ENCODE assay signal across 19 cellular contexts in the genomic region with DNA sequence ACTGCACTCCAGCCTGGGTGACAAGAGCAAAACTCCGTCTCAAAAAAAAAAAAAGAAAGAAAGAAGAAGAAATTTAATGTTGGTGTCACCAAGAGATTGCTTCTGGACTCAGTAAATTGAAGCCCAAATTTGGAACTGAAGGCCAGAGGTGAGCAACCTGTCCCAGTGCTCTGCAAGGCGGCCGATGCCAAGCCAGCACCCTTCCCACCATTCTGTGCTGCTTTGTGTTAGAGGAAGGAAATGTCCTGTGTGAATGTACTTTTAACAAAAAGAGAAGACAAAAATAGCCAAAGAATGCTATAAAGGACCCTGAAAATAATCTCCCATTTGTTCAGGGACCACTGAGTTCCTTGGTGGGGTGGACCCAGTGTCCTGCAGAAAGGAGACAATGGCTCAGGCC. TPM values are rescaled to one million over a fixed set of nuclear protein-coding genes. Genes with fewer than 3 reads are reported as not detected.
DNase-seq lines count a peak whose midpoint lies in the region; ATAC-seq and TF ChIP-seq lines count a peak whose summit lies in the region.
"Had no signal": no experiment of that assay in that cellular context is flagged by ENCODE, and none has a peak within 500 bp of the region (broad histone marks: within the 10 kb centered on the region; RNA-seq: fewer than 3 reads in every experiment).

No MANE protein-coding gene starts in this region.

- H3K9me3 ChIP-seq in heart right ventricle (no peaks in the 10 kb centered on the region), right atrium auricular region (no peaks in the 10 kb centered on the region), BLaER1 (no peaks in the 10 kb centered on the region), neural progenitor cell (ENCODE audit: low read depth) (no peaks in the 10 kb centered on the region)
- H3K9me3 ChIP-seq: BE2C; BLaER1 treated with 17β-estradiol and CSF1 and Interleukin-3, amounts not matched to agents 10 nM and 100 nM; Caco-2 had no signal

- no peaks in the 10 kb centered on the region for H3K79me2 ChIP-seq in GM23338 (replicated peaks; ENCODE audit: insufficient read depth)
- H3K79me2 ChIP-seq in neural progenitor cell (ENCODE audit: low read depth) = no peaks in the 10 kb centered on the region

- H3K27ac ChIP-seq in heart right ventricle (peak overlapping the region in 4 of 10 donors; percentile 31 to 45 (median 39)), right atrium auricular region (no peak overlapping the region), BLaER1 (no peak overlapping the region), GM23338 (ENCODE audit: low read depth) (no peak overlapping the region), neural progenitor cell (no peak overlapping the region)
- H3K27ac ChIP-seq: BLaER1 treated with 17β-estradiol and CSF1 and Interleukin-3, amounts not matched to agents 10 nM and 100 nM; C4-2B had no signal

- DNase-seq in heart right ventricle (no peak), right atrium auricular region (ENCODE audit: low spot score) (no peak), GM23338 (ENCODE audit: low spot score) (no peak), neural progenitor cell (ENCODE audit: low spot score) (no peak), NOMO-1 treated with DMSO at 0.1 percent for 48 hours (lab: John Stamatoyannopoulos, UW; ENCODE audit: unreplicated experiment) (no peak), NCI-H187 (lab: John Stamatoyannopoulos, UW) (no peak)
- DNase-seq in activated CD8-positive, alpha-beta T cell treated with anti-CD3 and anti-CD28 coated beads for 36 hours = no peak
- DNase-seq: 8988T; ACHN; BE2C; Caco-2; Calu3; CD4-positive, alpha-beta T cell; CD8-positive, alpha-beta T cell; DMS79 treated with DMSO at 0.1 percent for 48 hours; GF-D8 had no signal

- H3K4me3 Mint-ChIP-seq in GM23338 (no peak overlapping the region), neural progenitor cell (no peak overlapping the region)
- no peak overlapping the region for H3K4me3 Mint-ChIP-seq in activated CD8-positive, alpha-beta T cell treated with anti-CD3 and anti-CD28 coated beads for 36 hours
- H3K4me3 Mint-ChIP-seq: CD4-positive, alpha-beta T cell; CD8-positive, alpha-beta T cell had no signal

- H3K4me1 Mint-ChIP-seq in GM23338 (peaks cover 9% of the 10 kb centered on the region), neural progenitor cell (peaks cover 5% of the 10 kb centered on the region)
- H3K4me1 Mint-ChIP-seq in activated CD8-positive, alpha-beta T cell treated with anti-CD3 and anti-CD28 coated beads for 36 hours (ENCODE audit: low read depth) = peaks cover 3% of the 10 kb centered on the region

- CTCF ChIA-PET in activated CD8-positive, alpha-beta T cell treated with anti-CD3 and anti-CD28 coated beads for 36 hours (lab: Charles Lee) = no interaction called here

- no peaks in the 10 kb centered on the region for H3K36me3 ChIP-seq in heart right ventricle
- no peaks in the 10 kb centered on the region for H3K36me3 ChIP-seq in right atrium auricular region
- no peaks in the 10 kb centered on the region for H3K36me3 ChIP-seq in BLaER1
- no peaks in the 10 kb centered on the region for H3K36me3 ChIP-seq in GM23338 (ENCODE audit: insufficient read depth)
- no peaks in the 10 kb centered on the region for H3K36me3 ChIP-seq in neural progenitor cell
- H3K36me3 ChIP-seq: BE2C; BLaER1 treated with 17β-estradiol and CSF1 and Interleukin-3, amounts not matched to agents 10 nM and 100 nM had no signal

- no peak overlapping the region for H3K9ac ChIP-seq in BLaER1
- H3K9ac ChIP-seq in neural progenitor cell = no peak overlapping the region
- H3K9ac ChIP-seq: BLaER1 treated with 17β-estradiol and CSF1 and Interleukin-3, amounts not matched to agents 10 nM and 100 nM had no signal

- peak overlapping the region; percentile 28; the same call in 1 of the 2 replicates for H2AFZ ChIP-seq in GM23338
- H2AFZ ChIP-seq in neural progenitor cell (replicated peaks) = peak overlapping the region; percentile 65

- H3K27me3 ChIP-seq in heart right ventricle (no peaks in the 10 kb centered on the region), right atrium auricular region (no peaks in the 10 kb centered on the region), BLaER1 (no peaks in the 10 kb centered on the region), GM23338 (ENCODE audit: insufficient read depth) (no peaks in the 10 kb centered on the region), neural progenitor cell (no peaks in the 10 kb centered on the region)
- H3K27me3 ChIP-seq: BE2C; BLaER1 treated with 17β-estradiol and CSF1 and Interleukin-3, amounts not matched to agents 10 nM and 100 nM had no signal

- no peaks in the 10 kb centered on the region for H3K36me3 Mint-ChIP-seq in GM23338 (ENCODE audit: low read depth)
- H3K36me3 Mint-ChIP-seq in neural progenitor cell = no peaks in the 10 kb centered on the region
- no peaks in the 10 kb centered on the region for H3K36me3 Mint-ChIP-seq in activated CD8-positive, alpha-beta T cell treated with anti-CD3 and anti-CD28 coated beads for 36 hours (ENCODE audit: low read depth)
- H3K36me3 Mint-ChIP-seq: CD8-positive, alpha-beta T cell had no signal

- H3K9me3 Mint-ChIP-seq in GM23338 = no peaks in the 10 kb centered on the region
- no peaks in the 10 kb centered on the region for H3K9me3 Mint-ChIP-seq in neural progenitor cell
- H3K9me3 Mint-ChIP-seq in activated CD8-positive, alpha-beta T cell treated with anti-CD3 and anti-CD28 coated beads for 36 hours = no peaks in the 10 kb centered on the region
- H3K9me3 Mint-ChIP-seq: CD4-positive, alpha-beta T cell; CD8-positive, alpha-beta T cell had no signal

- intact Hi-C loops in heart right ventricle (cut with DNase I) = loop anchor here in 2 of 10 donors (10.0 kb wide), 1 partner anchor 49 kb away; no protein-coding TSS in a partner anchor
- intact Hi-C loops in activated CD8-positive, alpha-beta T cell treated with anti-CD3 and anti-CD28 coated beads for 36 hours (cut with micrococcal nuclease) = no loop called here

- TF ChIP-seq CTCF in heart right ventricle (IDR thresholded peaks at IDR 0.05) = no peak
- TF ChIP-seq CTCF in right atrium auricular region (IDR thresholded peaks at IDR 0.05) = no peak
- TF ChIP-seq CTCF in GM23338 (conservative IDR thresholded peaks at IDR 0.05; ENCODE audit: low read depth in 2 of 2) = no peak
- TF ChIP-seq CTCF in neural progenitor cell (IDR thresholded peaks at IDR 0.05) = no peak
- no peak for TF ChIP-seq CTCF in activated CD8-positive, alpha-beta T cell treated with anti-CD3 and anti-CD28 coated beads for 36 hours (IDR thresholded peaks at IDR 0.05)

- H3K27ac Mint-ChIP-seq in GM23338 (no peak overlapping the region), neural progenitor cell (no peak overlapping the region)
- H3K27ac Mint-ChIP-seq in activated CD8-positive, alpha-beta T cell treated with anti-CD3 and anti-CD28 coated beads for 36 hours = no peak overlapping the region
- H3K27ac Mint-ChIP-seq: CD4-positive, alpha-beta T cell; CD8-positive, alpha-beta T cell had no signal

- ATAC-seq in heart right ventricle (peak in 7 of 8 donors; percentile 16 to 70 (median 55)), GM23338 (no peak)
- no peak for ATAC-seq in activated CD8-positive, alpha-beta T cell treated with anti-CD3 and anti-CD28 coated beads for 36 hours
- ATAC-seq: CD8-positive, alpha-beta T cell had no signal

- no peak overlapping the region for H3K4me3 ChIP-seq in heart right ventricle
- no peak overlapping the region for H3K4me3 ChIP-seq in right atrium auricular region
- no peak overlapping the region for H3K4me3 ChIP-seq in BLaER1
- no peak overlapping the region for H3K4me3 ChIP-seq in GM23338
- H3K4me3 ChIP-seq in neural progenitor cell = no peak overlapping the region
- H3K4me3 ChIP-seq: BLaER1 treated with 17β-estradiol and CSF1 and Interleukin-3, amounts not matched to agents 10 nM and 100 nM had no signal

- H4K20me1 ChIP-seq in BLaER1 = no peaks in the 10 kb centered on the region
- no peaks in the 10 kb centered on the region for H4K20me1 ChIP-seq in GM23338 (replicated peaks; ENCODE audit: insufficient read depth)
- no peaks in the 10 kb centered on the region for H4K20me1 ChIP-seq in neural progenitor cell (ENCODE audit: low read depth)
- H4K20me1 ChIP-seq: BLaER1 treated with 17β-estradiol and CSF1 and Interleukin-3, amounts not matched to agents 10 nM and 100 nM had no signal

- POLR2A ChIA-PET in activated CD8-positive, alpha-beta T cell treated with anti-CD3 and anti-CD28 coated beads for 36 hours (lab: Charles Lee) = no interaction called here

- H3F3A ChIP-seq in GM23338 (replicated peaks; ENCODE audit: low read depth) = 0 out of 2 replicates have a peak, but pooled peaks cover 4% of the 10 kb centered on the region
- no peaks in the 10 kb centered on the region for H3F3A ChIP-seq in neural progenitor cell (ENCODE audit: low read depth)

- H3K4me2 ChIP-seq in BLaER1 = peak overlapping the region; percentile 15; the same call in 1 of the 2 replicates
- H3K4me2 ChIP-seq in GM23338 = no peak overlapping the region
- no peak overlapping the region for H3K4me2 ChIP-seq in neural progenitor cell

- 89 to 90% methylated on average over 3 of the region's 3 CpGs for WGBS in heart right ventricle, 2 donors

- H3K27me3 Mint-ChIP-seq in GM23338 (ENCODE audit: insufficient read depth, low read depth, poor library complexity) = peaks cover 7% of the 10 kb centered on the region
- H3K27me3 Mint-ChIP-seq in neural progenitor cell (ENCODE audit: insufficient read depth, low read depth) = no peaks in the 10 kb centered on the region
- peaks cover 2% of the 10 kb centered on the region for H3K27me3 Mint-ChIP-seq in activated CD8-positive, alpha-beta T cell treated with anti-CD3 and anti-CD28 coated beads for 36 hours
- H3K27me3 Mint-ChIP-seq: CD4-positive, alpha-beta T cell had no signal

- H3K4me1 ChIP-seq in heart right ventricle (peaks cover 0 to 36% (median 18%) of the 10 kb centered on the region in 9 donors), right atrium auricular region (peaks cover 0 to 11% of the 10 kb centered on the region in 2 donors), BLaER1 (peaks cover 25% of the 10 kb centered on the region), GM23338 (ENCODE audit: insufficient read depth) (no peaks in the 10 kb centered on the region), neural progenitor cell (no peaks in the 10 kb centered on the region)
- H3K4me1 ChIP-seq: BE2C, Caco-2 had no signal

- no peaks in the 10 kb centered on the region for H3K9me2 ChIP-seq in GM23338 (ENCODE audit: insufficient read depth)

TF ChIP-seq in GM23338, 12 proteins besides CTCF, POLR2A, EP300 and RAD21 (continues in another document):
- TF ChIP-seq NANOG (IDR thresholded peaks at IDR 0.05; ENCODE audit: borderline replicate concordance) (no peak), STAT1 (IDR thresholded peaks at IDR 0.05; ENCODE audit: unreplicated experiment) (no peak), JUNB (IDR thresholded peaks at IDR 0.05; ENCODE audit: unreplicated experiment) (no peak)

RNA-seq across cellular contexts. Expression of a gene that starts 44.6 kb away (rescaled TPM):
- 1 to 10 TPM in 6 of 10 donors, under 1 TPM in 4; 0.47 to 3.2 (median 1.2) TPM for total RNA-seq in heart right ventricle
- polyA plus RNA-seq in heart right ventricle = under 1 TPM; 0.20 to 0.59 TPM
- under 1 TPM; 0.24 to 0.74 TPM for total RNA-seq in right atrium auricular region
- total RNA-seq in GM23338 (2014; rRNA removed; shearing (Covaris generic)) = 126 and 131 TPM in 2 replicates
- 15.2 and 17.7 TPM in 2 replicates for polyA plus RNA-seq in GM23338 (2016; fragmentation: Nextera tagmentation; extraction: Ambion mirVana)
- total RNA-seq in neural progenitor cell (ENCODE audit: low replicate concordance) = 51.8 and 74.1 TPM in 2 replicates
- 10 to 100 TPM; 34.1 to 38.4 TPM for total RNA-seq in activated CD8-positive, alpha-beta T cell treated with anti-CD3 and anti-CD28 coated beads for 36 hours

Comparison
In these comparisons a context has a peak if more than half of its experiments do, and no peak if none do; other contexts are left out.
1. ATAC-seq: peak in heart right ventricle (7 of 8); none in GM23338 (single experiment) and activated CD8-positive, alpha-beta T cell treated with anti-CD3 and anti-CD28 coated beads for 36 hours (single experiment).
2. RNA of a gene that starts 44.6 kb away (total RNA-seq): 126 to 131 TPM in GM23338, 51.8 to 74.1 TPM in neural progenitor cell and 34.1 to 38.4 TPM in activated CD8-positive, alpha-beta T cell treated with anti-CD3 and anti-CD28 coated beads for 36 hours; 0.47 to 3.2 TPM in heart right ventricle and 0.24 to 0.74 TPM in right atrium auricular region; every median in the first group is over 4 times any median in the second.